8 cellular contexts compared by ENCODE assay signal in genomic region chr17:49362723-49363117, GRCh38. TPM values are rescaled to one million over a fixed set of nuclear protein-coding genes. Genes with fewer than 3 reads are reported as not detected.
DNase-seq lines count a peak whose midpoint lies in the region; ATAC-seq, FAIRE-seq and TF ChIP-seq lines count a peak whose summit lies in the region.

No MANE protein-coding gene starts in this region.

- intact Hi-C loops in kidney (cut with DNase I) = no loop called here

- no peaks in the 10 kb centered on the region for H3K27me3 Mint-ChIP-seq in T-helper 1 cell treated with Interleukin-12 subunit alpha and Interleukin-12 subunit beta and Interleukin-4 antibody, amounts not matched to agents 30 μg/mL and 1 μg/mL, for 36 hours (ENCODE audit: low read depth)
- H3K27me3 Mint-ChIP-seq in activated T-helper 17 cell treated with anti-CD3 and anti-CD28 coated beads, Interleukin-2, amount 50 U/mL, for 72 hours = no peaks in the 10 kb centered on the region

- H3K9ac ChIP-seq in kidney (ENCODE audit: low read length in 2 of 2) = peak overlapping the region; percentile 65 to 70

- H3K9me3 Mint-ChIP-seq in T-helper 1 cell treated with Interleukin-12 subunit alpha and Interleukin-12 subunit beta and Interleukin-4 antibody, amounts not matched to agents 30 μg/mL and 1 μg/mL, for 36 hours = no peaks in the 10 kb centered on the region
- H3K9me3 Mint-ChIP-seq in activated T-helper 17 cell treated with anti-CD3 and anti-CD28 coated beads, Interleukin-2, amount 50 U/mL, for 72 hours = no peaks in the 10 kb centered on the region

- no peak for FAIRE-seq in kidney (lab: Jason Lieb, UNC)
- no peak for FAIRE-seq in GM12891 (lab: Jason Lieb, UNC)

- H3K9me3 ChIP-seq in kidney (ENCODE audit: control insufficient read depth in 1 of 2, low read length in 2 of 2) (no peaks in the 10 kb centered on the region), suprapubic skin (no peaks in the 10 kb centered on the region)

- H3K27me3 ChIP-seq in suprapubic skin = no peaks in the 10 kb centered on the region

- DNase-seq in T-helper 1 cell (no peak), kidney (no peak), suprapubic skin (ENCODE audit: low spot score in 2 of 2) (no peak), NCI-H1694 (lab: John Stamatoyannopoulos, UW) (no peak), GM12891 (ENCODE audit: insufficient read length, low spot score) (no peak)

- H3K4me1 Mint-ChIP-seq in T-helper 1 cell treated with Interleukin-12 subunit alpha and Interleukin-12 subunit beta and Interleukin-4 antibody, amounts not matched to agents 30 μg/mL and 1 μg/mL, for 36 hours (ENCODE audit: low read depth) = peaks cover 50% of the 10 kb centered on the region
- peaks cover 44% of the 10 kb centered on the region for H3K4me1 Mint-ChIP-seq in activated T-helper 17 cell treated with anti-CD3 and anti-CD28 coated beads, Interleukin-2, amount 50 U/mL, for 72 hours

- no peak for ATAC-seq in activated T-helper 17 cell treated with anti-CD3 and anti-CD28 coated beads, Interleukin-2, amount 50 U/mL, for 72 hours (replicated peaks)
- ATAC-seq in HG02938 (IDR thresholded peaks at IDR 0.05; ENCODE audit: unreplicated experiment) = no peak

- H3K36me3 ChIP-seq in kidney (ENCODE audit: control insufficient read depth in 1 of 2, insufficient read depth in 2 of 2, low read length in 2 of 2) = no peaks in the 10 kb centered on the region
- H3K36me3 ChIP-seq in suprapubic skin = no peaks in the 10 kb centered on the region

- TF ChIP-seq CTCF in kidney (IDR thresholded peaks at IDR 0.05; ENCODE audit: borderline replicate concordance, extremely low read depth, insufficient read depth) (no peak), suprapubic skin (IDR thresholded peaks at IDR 0.05) (no peak)

- H3K4me3 ChIP-seq in kidney (ENCODE audit: low read length in 2 of 2) (peak overlapping the region; percentile 71 to 75), suprapubic skin (peak overlapping the region; percentile 93)

- 17% methylated on average over 10 of the region's 10 CpGs for WGBS in suprapubic skin

- TF ChIP-seq POLR2A in suprapubic skin (IDR thresholded peaks at IDR 0.05) (no peak), GM12891 (IDR thresholded peaks at IDR 0.05; ENCODE audit: low read depth, low read length) (no peak)

- peak overlapping the region; percentile 81 for H3K4me3 Mint-ChIP-seq in T-helper 1 cell treated with Interleukin-12 subunit alpha and Interleukin-12 subunit beta and Interleukin-4 antibody, amounts not matched to agents 30 μg/mL and 1 μg/mL, for 36 hours
- peak overlapping the region; percentile 90 for H3K4me3 Mint-ChIP-seq in activated T-helper 17 cell treated with anti-CD3 and anti-CD28 coated beads, Interleukin-2, amount 50 U/mL, for 72 hours

- peak overlapping the region; percentile 73 for H3K27ac Mint-ChIP-seq in T-helper 1 cell treated with Interleukin-12 subunit alpha and Interleukin-12 subunit beta and Interleukin-4 antibody, amounts not matched to agents 30 μg/mL and 1 μg/mL, for 36 hours
- H3K27ac Mint-ChIP-seq in activated T-helper 17 cell treated with anti-CD3 and anti-CD28 coated beads, Interleukin-2, amount 50 U/mL, for 72 hours = peak overlapping the region; percentile 92

- H3K4me1 ChIP-seq in kidney (ENCODE audit: control insufficient read depth in 1 of 2, insufficient read depth in 1 of 2, low read depth in 1 of 2, low read length in 2 of 2) (peaks cover 19 to 20% of the 10 kb centered on the region in 2 donors), suprapubic skin (peaks cover 42% of the 10 kb centered on the region)

- TF ChIP-seq EP300 in suprapubic skin (IDR thresholded peaks at IDR 0.05) = no peak

- H3K36me3 Mint-ChIP-seq in T-helper 1 cell treated with Interleukin-12 subunit alpha and Interleukin-12 subunit beta and Interleukin-4 antibody, amounts not matched to agents 30 μg/mL and 1 μg/mL, for 36 hours (ENCODE audit: low read depth) = peaks cover 4% of the 10 kb centered on the region
- H3K36me3 Mint-ChIP-seq in activated T-helper 17 cell treated with anti-CD3 and anti-CD28 coated beads, Interleukin-2, amount 50 U/mL, for 72 hours (ENCODE audit: low read depth) = peaks cover 5% of the 10 kb centered on the region

- H3K27ac ChIP-seq in kidney (ENCODE audit: low read depth in 2 of 2, low read length in 2 of 2) (peak overlapping the region; percentile 74 to 81), suprapubic skin (peak overlapping the region; percentile 97)

TF ChIP-seq in GM12891, 5 proteins besides CTCF, POLR2A, EP300 and RAD21:
- TF ChIP-seq SPI1 (IDR thresholded peaks at IDR 0.05; ENCODE audit: low read depth, low read length) (no peak), TAF1 (IDR thresholded peaks at IDR 0.05; ENCODE audit: low read depth, low read length) (no peak), PAX5 (IDR thresholded peaks at IDR 0.05; ENCODE audit: insufficient read depth, low read length, severe bottlenecking) (no peak), POLR2AphosphoS5 (IDR thresholded peaks at IDR 0.05; ENCODE audit: low read depth, low read length) (no peak), POU2F2 (IDR thresholded peaks at IDR 0.05; ENCODE audit: low read depth, low read length) (no peak)

RNA-seq across cellular contexts. Expression of gene ZNF652, which starts 0.7 kb away (rescaled TPM):
- 10 to 100 TPM; 10.7 to 13.1 TPM for total RNA-seq in activated T-helper 17 cell treated with anti-CD3 and anti-CD28 coated beads, Interleukin-2, amount 50 U/mL, for 72 hours
- total RNA-seq in kidney (49.0 TPM), suprapubic skin (100 to 1,000 TPM in 1 of 4 donors, 10 to 100 TPM in 3; 76.6 to 148 (median 83.2) TPM)
- 30.1 TPM for polyA plus RNA-seq in kidney (ENCODE audit: insufficient read depth, low read depth, low replicate concordance)
- polyA plus RNA-seq in GM12891 (2012; ENCODE audit: low read depth, missing spikeins) = 1.3 TPM

RNA-seq across cellular contexts. Expression of gene PHB1, which starts 52.0 kb away (rescaled TPM):
- total RNA-seq in activated T-helper 17 cell treated with anti-CD3 and anti-CD28 coated beads, Interleukin-2, amount 50 U/mL, for 72 hours = 100 to 1,000 TPM; 122 to 332 TPM
- total RNA-seq in kidney (161 TPM), suprapubic skin (10 to 100 TPM; 63.8 to 92.5 (median 86.4) TPM)
- polyA plus RNA-seq in kidney (ENCODE audit: insufficient read depth, low read depth, low replicate concordance) = 469 TPM
- 194 TPM for polyA plus RNA-seq in GM12891 (2012; ENCODE audit: low read depth, missing spikeins)
